ENCODE assay signal across 8 cellular contexts in genomic region chr3:138174421-138175122, GRCh38. TPM values are rescaled to one million over a fixed set of nuclear protein-coding genes. Genes with fewer than 3 reads are reported as not detected.
DNase-seq lines count a peak whose midpoint lies in the region; ATAC-seq and TF ChIP-seq lines count a peak whose summit lies in the region.

TSS of gene DBR1 (minus strand) at chr3:138174921. CDS start at chr3:138174795, 126 bp downstream.

- peaks cover 11% of the 10 kb centered on the region for H3K36me3 ChIP-seq in suprapubic skin

- ATAC-seq in HG02571 (IDR thresholded peaks at IDR 0.05; ENCODE audit: unreplicated experiment) (peak; percentile 89), SK-N-SH treated with all-trans-retinoic acid at 6 μM for 48 hours (peak; percentile 96)

- H3K4me1 ChIP-seq in suprapubic skin = peaks cover 28% of the 10 kb centered on the region

- WGBS in suprapubic skin = 0% methylated on average over 24 of the region's 38 CpGs

- H3K4me3 ChIP-seq in GM08714 (ENCODE audit: low read length) = peak within 1 kb of the TSS; percentile 63
- peak within 1 kb of the TSS; percentile 99 for H3K4me3 ChIP-seq in NB4 (ENCODE audit: low read depth, low read length)
- H3K4me3 ChIP-seq in suprapubic skin = peak within 1 kb of the TSS; percentile 94

- H3K27ac ChIP-seq in suprapubic skin = peak within 1 kb of the TSS; percentile 89

- no peak for TF ChIP-seq EP300 in suprapubic skin (IDR thresholded peaks at IDR 0.05)

- H3K9me3 ChIP-seq in suprapubic skin = no peaks in the 10 kb centered on the region

- no peaks in the 10 kb centered on the region for H3K27me3 ChIP-seq in suprapubic skin

- TF ChIP-seq CTCF in NB4 (IDR thresholded peaks at IDR 0.05; ENCODE audit: low read depth, low read length) (no peak), suprapubic skin (IDR thresholded peaks at IDR 0.05) (no peak)

- peak; percentile 77 for TF ChIP-seq POLR2A in NB4 (IDR thresholded peaks at IDR 0.05; ENCODE audit: extremely low read depth, insufficient read length)
- TF ChIP-seq POLR2A in suprapubic skin (IDR thresholded peaks at IDR 0.05) = peak in 1 of 2 donors; percentile 75

- peak; percentile 88 for DNase-seq in NB4 (ENCODE audit: low read depth)
- DNase-seq in activated naive CD4-positive, alpha-beta T cell treated with anti-CD3 and anti-CD28 coated beads, Interleukin-2, amount 50 U/mL, for 16 hours = peak; percentile 67
- peak; percentile 60 for DNase-seq in globus pallidus (ENCODE audit: low spot score)
- peak in 54 of 56 donors; percentile 2 to 79 (median 50) for DNase-seq in nucleus accumbens (lab: John Stamatoyannopoulos, UW)
- DNase-seq in suprapubic skin (ENCODE audit: low spot score in 2 of 2) = peak; percentile 83 to 86

TF ChIP-seq in SK-N-SH treated with all-trans-retinoic acid at 6 μM for 48 hours, 23 proteins besides CTCF, POLR2A, EP300 and RAD21:
- no peak for TF ChIP-seq PPARA (CRISPR knock-in tag; IDR thresholded peaks at IDR 0.05; ENCODE audit: borderline replicate concordance)
- TF ChIP-seq ZNF70 (CRISPR knock-in tag; IDR thresholded peaks at IDR 0.05) = peak; percentile 15; the same call in 1 of the 2 replicates
- TF ChIP-seq TSHZ2 (CRISPR knock-in tag; IDR thresholded peaks at IDR 0.05) = no peak
- TF ChIP-seq TOX (CRISPR knock-in tag; IDR thresholded peaks at IDR 0.05; ENCODE audit: borderline replicate concordance) = no peak

RNA-seq across cellular contexts. Expression of gene DBR1, which starts in this region (rescaled TPM):
- total RNA-seq in suprapubic skin = 10 to 100 TPM; 12.7 to 13.3 (median 12.8) TPM

Comparison
In these comparisons a context has a peak if more than half of its experiments do, and no peak if none do; other contexts are left out.
1. Peak in every context shown above with its lines: DNase-seq, ATAC-seq, H3K4me3 ChIP-seq and H3K27ac ChIP-seq.